Comparison of ENCODE assay signal across 8 cellular contexts in the genomic region with DNA sequence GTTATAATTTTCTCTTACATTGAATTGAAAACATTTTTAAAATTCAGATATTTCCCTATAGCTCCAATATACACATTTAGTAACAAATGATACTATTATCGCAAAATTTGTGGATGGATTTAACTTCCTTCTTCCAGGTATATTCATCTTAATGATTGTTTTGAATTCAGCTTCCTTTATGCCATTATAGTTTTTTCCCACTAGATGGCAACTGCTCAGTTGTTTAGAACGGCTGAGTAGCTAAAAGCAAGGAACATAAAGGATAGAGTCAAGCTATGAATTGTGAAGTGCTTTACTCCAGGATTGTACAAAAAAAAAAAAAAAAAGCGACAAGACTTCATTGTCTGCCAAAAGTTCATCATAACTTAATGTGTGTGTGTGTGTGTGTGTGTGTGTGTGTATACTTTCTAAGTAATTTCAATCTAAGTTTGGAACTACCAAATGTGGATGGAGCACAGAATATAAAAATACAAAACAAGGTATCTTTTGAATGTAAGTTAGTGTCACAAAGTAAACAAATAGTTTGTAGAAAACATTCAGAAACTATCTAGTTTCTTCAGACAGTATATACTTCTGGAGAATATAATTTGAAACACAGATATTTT.
DNase-seq lines count a peak whose midpoint lies in the region; ATAC-seq and TF ChIP-seq lines count a peak whose summit lies in the region.

No MANE protein-coding gene starts in this region.

- no peaks in the 10 kb centered on the region for H3K36me3 ChIP-seq in mucosa of descending colon (ENCODE audit: low read depth)

- TF ChIP-seq CTCF in mucosa of descending colon (IDR thresholded peaks at IDR 0.05), result peak; percentile 11

- no peaks in the 10 kb centered on the region for H3K4me1 ChIP-seq in mucosa of descending colon (ENCODE audit: low read depth)

- no peaks in the 10 kb centered on the region for H3K9me3 ChIP-seq in mucosa of descending colon

- in situ Hi-C loops in T47D (cut with HindIII; ENCODE audit: low pct_unique_long_range_greater_than_20kb, low sequenced_read_pairs), result no loop called here

- DNase-seq in NCI-H446 (lab: John Stamatoyannopoulos, UW) (peak; percentile 3 to 53), NCI-H446 treated with DMSO at 0.1 percent for 48 hours (lab: John Stamatoyannopoulos, UW) (no peak), NCI-H2029 (lab: John Stamatoyannopoulos, UW) (peak; percentile 26), T47D (ENCODE audit: low read depth in 1 of 2, low spot score in 1 of 2) (peak; percentile 23 to 69), mucosa of descending colon (no peak), islet precursor cell (no peak)

- ATAC-seq in mucosa of descending colon, result peak; percentile 70
- ATAC-seq in HG03280 (IDR thresholded peaks at IDR 0.05; ENCODE audit: unreplicated experiment), result no peak
- no peak for ATAC-seq in HG03139 (IDR thresholded peaks at IDR 0.05; ENCODE audit: unreplicated experiment)

- intact Hi-C loops in mucosa of descending colon (cut with DNase I, micrococcal nuclease), result no loop called here

- H3K4me3 ChIP-seq in mucosa of descending colon, result no peak overlapping the region

Comparison
In these comparisons a context has a peak if more than half of its experiments do, and no peak if none do; other contexts are left out.
1. DNase-seq: peak in NCI-H446 (2 of 2), NCI-H2029 (single experiment) and T47D (2 of 2); none in NCI-H446 treated with DMSO at 0.1 percent for 48 hours (single experiment), mucosa of descending colon (0 of 3) and islet precursor cell (single experiment).